Comparison of ENCODE assay signal across 17 cellular contexts in genomic region chr7:26440253-26440992, GRCh38.
DNase-seq lines count a peak whose midpoint lies in the region; ATAC-seq and TF ChIP-seq lines count a peak whose summit lies in the region.
"Had no signal": no experiment of that assay in that cellular context is flagged by ENCODE, and none has a peak within 500 bp of the region (broad histone marks: within the 10 kb centered on the region; RNA-seq: fewer than 3 reads in every experiment).

No MANE protein-coding gene starts in this region.

- no peak overlapping the region for H2AFZ ChIP-seq in osteoblast (ENCODE audit: low read length)

- no peaks in the 10 kb centered on the region for H3K27me3 ChIP-seq in osteoblast (ENCODE audit: insufficient read depth, low read length)
- H3K27me3 ChIP-seq: breast epithelium had no signal

- ATAC-seq in HG03520 (IDR thresholded peaks at IDR 0.05; ENCODE audit: unreplicated experiment) = no peak
- ATAC-seq: heart right ventricle; stimulated activated naive CD8-positive, alpha-beta T cell treated with anti-CD3 and anti-CD28 coated beads, Interleukin-15, Interleukin-2, amounts not matched to agents 100 U/mL and 50 U/mL, for 24 hours had no signal

- H3K27ac Mint-ChIP-seq in mesothelial cell of epicardium = peak overlapping the region; percentile 97
- H3K27ac Mint-ChIP-seq: activated CD4-positive, alpha-beta T cell treated with anti-CD3 and anti-CD28 coated beads, Interleukin-2, amount 10 ng/mL, durations not matched to agents 24 days and 14 days; activated naive CD8-positive, alpha-beta T cell had no signal

- no peaks in the 10 kb centered on the region for H4K20me1 ChIP-seq in osteoblast (ENCODE audit: insufficient read depth, low read length)

- in situ Hi-C loops in G401 (cut with HindIII; ENCODE audit: low sequenced_read_pairs) = no loop called here

- no peaks in the 10 kb centered on the region for H3K36me3 Mint-ChIP-seq in mesothelial cell of epicardium
- H3K36me3 Mint-ChIP-seq: activated naive CD8-positive, alpha-beta T cell had no signal

- no peak overlapping the region for H3K4me3 ChIP-seq in osteoblast (ENCODE audit: insufficient read depth, low read length)
- H3K4me3 ChIP-seq: breast epithelium, heart right ventricle had no signal

- no peaks in the 10 kb centered on the region for H3K9me3 Mint-ChIP-seq in mesothelial cell of epicardium
- H3K9me3 Mint-ChIP-seq: activated CD4-positive, alpha-beta T cell treated with anti-CD3 and anti-CD28 coated beads, Interleukin-2, amount 10 ng/mL, durations not matched to agents 24 days and 14 days had no signal

- DNase-seq in G401 (ENCODE audit: low spot score) (peak; percentile 11), NCI-H187 (lab: John Stamatoyannopoulos, UW) (peak; percentile 84 to 95), NCI-H526 treated with DMSO at 0.1 percent for 48 hours (lab: John Stamatoyannopoulos, UW) (peak; percentile 64), mesothelial cell of epicardium (ENCODE audit: low spot score in 2 of 2, unreplicated experiment in 2 of 2) (no peak), A172 (ENCODE audit: low spot score) (no peak), osteoblast (ENCODE audit: insufficient read length, low spot score, missing footprints) (no peak)
- DNase-seq in activated CD8-positive, alpha-beta memory T cell treated with anti-CD3 and anti-CD28 coated beads, Interleukin-2, amount 50 U/mL, for 48 hours = no peak
- DNase-seq: activated CD4-positive, alpha-beta T cell treated with anti-CD3 and anti-CD28 coated beads, Interleukin-2, amount 10 ng/mL, durations not matched to agents 24 days and 14 days; COR-L47; HCEC 1CT; heart right ventricle; Right ventricle myocardium superior; stimulated activated CD4-positive, alpha-beta T cell treated with anti-CD3 and anti-CD28 coated beads, Interleukin-12 subunit alpha, Interleukin-12 subunit beta, amount 100 ng/mL, for 4 hours; stimulated activated naive CD8-positive, alpha-beta T cell treated with anti-CD3 and anti-CD28 coated beads, Interleukin-15, Interleukin-2, amounts not matched to agents 100 U/mL and 50 U/mL, for 24 hours had no signal

- no peaks in the 10 kb centered on the region for H3K36me3 ChIP-seq in osteoblast (ENCODE audit: insufficient read depth, low read length)
- H3K36me3 ChIP-seq: breast epithelium, heart right ventricle had no signal

- no peaks in the 10 kb centered on the region for H3K4me1 ChIP-seq in osteoblast (ENCODE audit: insufficient read depth, low read length)
- H3K4me1 ChIP-seq: breast epithelium, heart right ventricle had no signal

- H3K27me3 Mint-ChIP-seq in mesothelial cell of epicardium (ENCODE audit: low read depth) = no peaks in the 10 kb centered on the region
- H3K27me3 Mint-ChIP-seq: activated naive CD8-positive, alpha-beta T cell had no signal

- no peaks in the 10 kb centered on the region for H3K79me2 ChIP-seq in osteoblast (ENCODE audit: insufficient read depth, low read length)

- TF ChIP-seq CTCF in mesothelial cell of epicardium (IDR thresholded peaks at IDR 0.05; ENCODE audit: unreplicated experiment) (no peak), osteoblast (IDR thresholded peaks at IDR 0.05; ENCODE audit: extremely low read depth, low read depth, low read length) (no peak)

- H3K9me3 ChIP-seq in osteoblast (ENCODE audit: low read depth, low read length) = no peaks in the 10 kb centered on the region
- H3K9me3 ChIP-seq: breast epithelium, heart right ventricle had no signal

- peaks cover 88% of the 10 kb centered on the region for H3K4me1 Mint-ChIP-seq in mesothelial cell of epicardium
- H3K4me1 Mint-ChIP-seq: activated CD4-positive, alpha-beta T cell treated with anti-CD3 and anti-CD28 coated beads, Interleukin-2, amount 10 ng/mL, durations not matched to agents 24 days and 14 days had no signal

- peak overlapping the region; percentile 30 for H3K4me3 Mint-ChIP-seq in mesothelial cell of epicardium
- H3K4me3 Mint-ChIP-seq: activated CD4-positive, alpha-beta T cell treated with anti-CD3 and anti-CD28 coated beads, Interleukin-2, amount 10 ng/mL, durations not matched to agents 24 days and 14 days; activated naive CD8-positive, alpha-beta T cell had no signal

- no peak overlapping the region for H3K4me2 ChIP-seq in osteoblast (ENCODE audit: insufficient read depth, low read length)

- no peak overlapping the region for H3K27ac ChIP-seq in osteoblast (ENCODE audit: low read depth, low read length)
- H3K27ac ChIP-seq: breast epithelium, heart right ventricle had no signal

Comparison
In these comparisons a context has a peak if more than half of its experiments do, and no peak if none do; other contexts are left out.
1. DNase-seq: peak in G401 (single experiment), NCI-H187 (2 of 2) and NCI-H526 treated with DMSO at 0.1 percent for 48 hours (single experiment); none in mesothelial cell of epicardium (0 of 2), A172 (single experiment), activated CD8-positive, alpha-beta memory T cell treated with anti-CD3 and anti-CD28 coated beads, Interleukin-2, amount 50 U/mL, for 48 hours (single experiment) and osteoblast (single experiment).